8 cellular contexts compared by ENCODE assay signal in the genomic region with DNA sequence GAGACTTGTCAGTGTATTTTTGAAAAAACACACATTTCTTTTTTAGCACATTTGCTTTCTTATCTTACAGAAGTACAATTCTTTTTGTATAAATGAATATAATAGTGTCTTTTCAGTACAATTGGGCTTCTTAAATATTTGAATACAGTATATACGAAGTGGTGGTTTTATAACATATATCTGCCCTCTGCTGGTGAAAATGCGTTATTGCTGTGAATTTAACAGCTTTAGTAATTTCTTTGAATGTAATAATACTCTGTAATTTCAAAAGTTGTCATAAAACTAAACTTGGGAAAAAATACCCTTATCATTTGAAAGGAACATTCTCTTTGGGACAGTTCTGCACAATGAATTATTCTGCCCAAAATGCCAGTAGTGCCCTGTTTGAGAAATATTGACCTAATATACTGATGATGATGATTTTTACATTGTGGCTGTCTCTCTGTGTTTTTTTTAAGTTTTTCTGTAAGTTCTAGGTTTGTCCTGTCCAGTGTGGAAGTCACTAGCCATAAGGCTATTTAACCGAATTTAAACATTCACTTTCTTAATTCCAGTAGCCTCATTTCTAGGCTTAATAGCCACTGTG. TPM values are rescaled to one million over a fixed set of nuclear protein-coding genes. Genes with fewer than 3 reads are reported as not detected.
DNase-seq lines count a peak whose midpoint lies in the region; ATAC-seq and TF ChIP-seq lines count a peak whose summit lies in the region.

No MANE protein-coding gene starts in this region.

- no peak overlapping the region for H3K4me3 ChIP-seq in Jurkat, Clone E6-1 (ENCODE audit: low read length)
- H3K4me3 ChIP-seq in SK-N-MC = no peak overlapping the region
- no peak overlapping the region for H3K4me3 ChIP-seq in fibroblast of lung (replicated peaks in 1 of 4; ENCODE audit: control extremely low read depth in 1 of 4, insufficient read depth in 1 of 4, low read depth in 3 of 4, low read length in 4 of 4)
- no peak overlapping the region for H3K4me3 ChIP-seq in prostate gland

- H3K9ac ChIP-seq in SK-N-MC (ENCODE audit: insufficient read length) = no peak overlapping the region
- no peak overlapping the region for H3K9ac ChIP-seq in fibroblast of lung (ENCODE audit: insufficient read depth, low read length)

- no peak overlapping the region for H3K4me2 ChIP-seq in fibroblast of lung (ENCODE audit: extremely low read depth, insufficient read depth, low read length)

- no peak for ATAC-seq in GM19467 (IDR thresholded peaks at IDR 0.05; ENCODE audit: unreplicated experiment)

- H3K9me3 ChIP-seq in SK-N-MC (ENCODE audit: low read depth, low read length) (no peaks in the 10 kb centered on the region; the same call in 1 of the 2 replicates), fibroblast of lung (ENCODE audit: control insufficient read depth, insufficient read depth, low read depth, low read length) (no peaks in the 10 kb centered on the region), prostate gland (no peaks in the 10 kb centered on the region)

- no peaks in the 10 kb centered on the region for H3K27me3 ChIP-seq in fibroblast of lung (ENCODE audit: control insufficient read depth, insufficient read depth, low read length)
- H3K27me3 ChIP-seq in prostate gland (replicated peaks; ENCODE audit: insufficient read depth) = no peaks in the 10 kb centered on the region

- no peaks in the 10 kb centered on the region for H4K20me1 ChIP-seq in fibroblast of lung (ENCODE audit: control insufficient read depth, extremely low read depth, insufficient read depth, low read length)

- H3K27ac ChIP-seq in SK-N-MC (no peak overlapping the region), fibroblast of lung (ENCODE audit: insufficient read depth, low read length) (no peak overlapping the region), prostate gland (no peak overlapping the region)

- H3K36me3 ChIP-seq in SK-N-MC (ENCODE audit: insufficient read depth, low read length) = no peaks in the 10 kb centered on the region
- H3K36me3 ChIP-seq in fibroblast of lung (ENCODE audit: control insufficient read depth, insufficient read depth, low read length) = no peaks in the 10 kb centered on the region
- H3K36me3 ChIP-seq in prostate gland = no peaks in the 10 kb centered on the region

- DNase-seq in NCI-H1092 treated with DMSO at 0.1 percent for 48 hours (lab: John Stamatoyannopoulos, UW) (peak; percentile 19), NCI-H1092 (lab: John Stamatoyannopoulos, UW) (no peak), SK-N-MC (ENCODE audit: low read depth, low spot score) (peak; percentile 40), fibroblast of lung (ENCODE audit: low read depth in 2 of 2) (peak; percentile 21 to 69), prostate gland (ENCODE audit: low spot score) (peak; percentile 36), mucosa of gallbladder (ENCODE audit: low spot score) (no peak)
- DNase-seq in Jurkat, Clone E6-1 (ENCODE audit: low read depth, low spot score) = peak; percentile 46

- no peak for TF ChIP-seq POLR2A in prostate gland (IDR thresholded peaks at IDR 0.05)

- no peaks in the 10 kb centered on the region for H3K79me2 ChIP-seq in fibroblast of lung (ENCODE audit: control insufficient read depth, insufficient read depth, low read length)

- 19% methylated on average over 3 of the region's 3 CpGs for WGBS in prostate gland

- TF ChIP-seq CTCF in fibroblast of lung (conservative IDR thresholded peaks at IDR 0.05 in 1 of 2, IDR thresholded peaks at IDR 0.05 in 1 of 2; ENCODE audit: low read depth in 1 of 2, low read length in 2 of 2) (peak; percentile 14 to 62), prostate gland (IDR thresholded peaks at IDR 0.05) (peak; percentile 26 to 83 (median 81))

- intact Hi-C loops in prostate gland (cut with DNase I) = loop anchor here (5.0 kb wide), 2 partner anchors 119 to 314 kb away; a partner anchor contains a TSS

- no peaks in the 10 kb centered on the region for H3K4me1 ChIP-seq in fibroblast of lung (ENCODE audit: control insufficient read depth, extremely low read depth, insufficient read depth, low read length)
- H3K4me1 ChIP-seq in prostate gland (replicated peaks) = peaks cover 2% of the 10 kb centered on the region

- H2AFZ ChIP-seq in fibroblast of lung (ENCODE audit: low read length) = no peak overlapping the region

RNA-seq across cellular contexts. Expression of a gene that starts 19.0 kb away (rescaled TPM):
- 13.2 TPM for polyA plus RNA-seq in Jurkat, Clone E6-1 (2012; ENCODE audit: insufficient read depth, insufficient read length)
- total RNA-seq in fibroblast of lung (14.4 and 18.3 TPM in 2 replicates), prostate gland (10 to 100 TPM; 26.0 to 30.3 TPM), mucosa of gallbladder (33.2 TPM)
- polyA plus RNA-seq in fibroblast of lung = 25.2 and 25.7 TPM in 2 replicates
- polyA plus RNA-seq in fibroblast of lung (2012) = 21.0 and 21.2 TPM in 2 replicates
- 16.1 and 23.6 TPM in 2 replicates for polyA minus RNA-seq in fibroblast of lung (ENCODE audit: low replicate concordance)

Comparison
In these comparisons a context has a peak if more than half of its experiments do, and no peak if none do; other contexts are left out.
1. DNase-seq: peak in NCI-H1092 treated with DMSO at 0.1 percent for 48 hours (single experiment), Jurkat, Clone E6-1 (single experiment), SK-N-MC (single experiment), fibroblast of lung (2 of 2) and prostate gland (single experiment); none in NCI-H1092 (single experiment) and mucosa of gallbladder (single experiment).